In the genomic region with DNA sequence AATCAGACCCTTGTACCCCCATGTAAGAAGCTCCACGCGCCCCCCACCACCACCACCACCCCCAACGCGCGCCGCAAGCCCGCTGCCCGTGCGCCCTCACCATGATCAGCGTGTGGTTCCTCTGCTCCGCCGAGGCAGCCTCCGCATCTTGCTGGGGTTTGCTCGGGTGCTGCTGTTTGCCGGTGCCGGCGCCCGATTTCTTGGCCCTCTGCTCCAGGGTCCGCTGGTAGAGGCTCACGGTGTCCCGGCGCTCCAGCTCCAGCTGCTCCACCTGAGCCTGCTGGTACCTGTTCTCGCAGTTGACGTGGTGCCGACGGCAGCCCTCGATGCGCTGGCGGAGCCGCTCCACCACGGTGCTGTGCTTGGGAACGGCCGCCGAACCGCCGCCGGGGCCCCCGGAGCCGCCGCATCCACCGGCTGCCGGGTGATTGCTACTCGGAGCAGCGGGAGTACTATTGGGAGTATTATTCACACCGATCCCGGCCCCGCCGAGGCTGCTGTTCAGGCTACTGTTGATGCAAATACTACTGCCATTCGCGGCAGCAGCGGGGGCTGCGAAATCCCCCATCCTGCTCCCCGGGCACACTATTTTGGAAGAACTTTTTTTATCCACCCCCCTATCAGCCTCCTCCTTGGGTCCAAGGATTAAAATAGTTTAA, we compare ENCODE assay signal across 8 cellular contexts. TPM values are rescaled to one million over a fixed set of nuclear protein-coding genes. Genes with fewer than 3 reads are reported as not detected.
DNase-seq lines count a peak whose midpoint lies in the region; ATAC-seq and TF ChIP-seq lines count a peak whose summit lies in the region.

No MANE protein-coding gene starts in this region.

- peak overlapping the region; percentile 90 for H3K4me3 Mint-ChIP-seq in GM23338
- peak overlapping the region; percentile 94 to 96 (median 95) for H3K4me3 Mint-ChIP-seq in T-cell

- H3K27ac ChIP-seq in A673 (ENCODE audit: low read depth, low read length, poor library complexity, severe bottlenecking) (peak overlapping the region; percentile 66), GM23338 (ENCODE audit: low read depth) (no peak overlapping the region)

- H3K27me3 Mint-ChIP-seq in GM23338 (ENCODE audit: insufficient read depth, low read depth, poor library complexity), result peaks cover 27% of the 10 kb centered on the region
- no peaks in the 10 kb centered on the region for H3K27me3 Mint-ChIP-seq in T-cell

- H3K36me3 Mint-ChIP-seq in GM23338 (ENCODE audit: low read depth) (no peaks in the 10 kb centered on the region; the same call in 2 of the 3 replicates), T-cell (no peaks in the 10 kb centered on the region)

- peak; percentile 68 for DNase-seq in A673 (ENCODE audit: low spot score)
- peak; percentile 60 for DNase-seq in GM23338 (ENCODE audit: low spot score)
- peak in 32 of 34 experiments; percentile 10 to 57 (median 30) for DNase-seq in T-cell
- DNase-seq in astrocyte of the hippocampus (ENCODE audit: low read depth, low spot score), result peak; percentile 74
- DNase-seq in hippocampal formation (lab: John Stamatoyannopoulos, UW), result peak; percentile 48 to 59
- peak; percentile 49 for DNase-seq in putamen (ENCODE audit: low spot score)

- CTCF ChIA-PET in A673 (lab: Charles Lee) (no interaction called here), T-cell (lab: Charles Lee) (interaction anchor here (0.7 to 1.6 kb wide), 6 partner anchors 30 to 138 kb away, joined by 3 to 5 read pairs (median 4); no protein-coding TSS in a partner anchor)

- H3K36me3 ChIP-seq in A673 (ENCODE audit: insufficient read depth, low read length, poor library complexity, severe bottlenecking) (no peaks in the 10 kb centered on the region), GM23338 (ENCODE audit: insufficient read depth) (no peaks in the 10 kb centered on the region)

- intact Hi-C loops in A673 (cut with micrococcal nuclease; ENCODE audit: unreplicated experiment), result loop anchor here (1.0 to 5.0 kb wide), 4 partner anchors 56 to 418 kb away; no protein-coding TSS in a partner anchor

- H3K4me3 ChIP-seq in A673 (ENCODE audit: low read depth, low read length, poor library complexity, severe bottlenecking) (peak overlapping the region; percentile 64), GM23338 (peak overlapping the region; percentile 97)

- H3K27me3 ChIP-seq in A673 (replicated peaks; ENCODE audit: insufficient read depth, low read depth, low read length, poor library complexity), result no peaks in the 10 kb centered on the region
- peaks cover 12% of the 10 kb centered on the region for H3K27me3 ChIP-seq in GM23338 (ENCODE audit: insufficient read depth)

- no TSS peak for BruUV-seq in A673 (replicated peaks; lab: Mats Ljungman, UMichigan)

- peak; percentile 5 for ATAC-seq in GM23338
- no peak for ATAC-seq in T-cell (replicated peaks in 1 of 4)
- no peak for ATAC-seq in GM21526 (IDR thresholded peaks at IDR 0.05; ENCODE audit: low FRiP score, unreplicated experiment)
- no peak for ATAC-seq in GM21367 (IDR thresholded peaks at IDR 0.05; ENCODE audit: unreplicated experiment)

- POLR2A ChIA-PET in A673 (lab: Charles Lee; ENCODE audit: low non-redundant PET), result no interaction called here
- POLR2A ChIA-PET in T-cell (lab: Charles Lee), result interaction anchor here (0.5 to 1.1 kb wide), 4 partner anchors 30 to 103 kb away, joined by 3 to 6 read pairs (median 4); no protein-coding TSS in a partner anchor

- H3K4me1 ChIP-seq in A673 (ENCODE audit: insufficient read depth, low read length, poor library complexity, severe bottlenecking), result peaks cover 6% of the 10 kb centered on the region
- H3K4me1 ChIP-seq in GM23338 (ENCODE audit: insufficient read depth), result peaks cover 15% of the 10 kb centered on the region

- H4K20me1 ChIP-seq in GM23338 (replicated peaks; ENCODE audit: insufficient read depth), result no peaks in the 10 kb centered on the region

- no peaks in the 10 kb centered on the region for H3K9me3 Mint-ChIP-seq in GM23338
- no peaks in the 10 kb centered on the region for H3K9me3 Mint-ChIP-seq in T-cell

- peaks cover 4% of the 10 kb centered on the region for H3F3A ChIP-seq in GM23338 (replicated peaks; ENCODE audit: low read depth)

- H3K79me2 ChIP-seq in GM23338 (replicated peaks; ENCODE audit: insufficient read depth), result 0 out of 2 replicates have a peak, but pooled peaks cover 7% of the 10 kb centered on the region

- H3K4me1 Mint-ChIP-seq in GM23338 (peaks cover 23% of the 10 kb centered on the region), T-cell (peaks cover 37 to 45% (median 37%) of the 10 kb centered on the region in 3 donors)

- no peak overlapping the region for H3K27ac Mint-ChIP-seq in GM23338
- peak overlapping the region; percentile 83 to 90 for H3K27ac Mint-ChIP-seq in T-cell

- H2AFZ ChIP-seq in GM23338, result peak overlapping the region; percentile 85

- H3K9me3 ChIP-seq in A673 (ENCODE audit: low read depth, low read length, poor library complexity, severe bottlenecking), result no peaks in the 10 kb centered on the region

- H3K9me2 ChIP-seq in GM23338 (ENCODE audit: insufficient read depth), result no peaks in the 10 kb centered on the region

- TF ChIP-seq CTCF in A673 (conservative IDR thresholded peaks at IDR 0.05; ENCODE audit: low read depth, low read length), result no peak
- TF ChIP-seq CTCF in GM23338 (conservative IDR thresholded peaks at IDR 0.05; ENCODE audit: low read depth in 2 of 2), result no peak

- H3K4me2 ChIP-seq in GM23338, result peak overlapping the region; percentile 99

TF ChIP-seq in GM23338, 12 proteins besides CTCF, POLR2A, EP300 and RAD21 (continues in another document):
- TF ChIP-seq EZH2phosphoT487 (IDR thresholded peaks at IDR 0.05; ENCODE audit: unreplicated experiment) (no peak), POLR2AphosphoS5 (IDR thresholded peaks at IDR 0.05; ENCODE audit: low read depth) (no peak), ZNF114 (CRISPR knock-in tag; IDR thresholded peaks at IDR 0.05) (no peak), EZH2 (IDR thresholded peaks at IDR 0.05; ENCODE audit: low read depth, unreplicated experiment) (no peak)
- TF ChIP-seq, protein P1, sequence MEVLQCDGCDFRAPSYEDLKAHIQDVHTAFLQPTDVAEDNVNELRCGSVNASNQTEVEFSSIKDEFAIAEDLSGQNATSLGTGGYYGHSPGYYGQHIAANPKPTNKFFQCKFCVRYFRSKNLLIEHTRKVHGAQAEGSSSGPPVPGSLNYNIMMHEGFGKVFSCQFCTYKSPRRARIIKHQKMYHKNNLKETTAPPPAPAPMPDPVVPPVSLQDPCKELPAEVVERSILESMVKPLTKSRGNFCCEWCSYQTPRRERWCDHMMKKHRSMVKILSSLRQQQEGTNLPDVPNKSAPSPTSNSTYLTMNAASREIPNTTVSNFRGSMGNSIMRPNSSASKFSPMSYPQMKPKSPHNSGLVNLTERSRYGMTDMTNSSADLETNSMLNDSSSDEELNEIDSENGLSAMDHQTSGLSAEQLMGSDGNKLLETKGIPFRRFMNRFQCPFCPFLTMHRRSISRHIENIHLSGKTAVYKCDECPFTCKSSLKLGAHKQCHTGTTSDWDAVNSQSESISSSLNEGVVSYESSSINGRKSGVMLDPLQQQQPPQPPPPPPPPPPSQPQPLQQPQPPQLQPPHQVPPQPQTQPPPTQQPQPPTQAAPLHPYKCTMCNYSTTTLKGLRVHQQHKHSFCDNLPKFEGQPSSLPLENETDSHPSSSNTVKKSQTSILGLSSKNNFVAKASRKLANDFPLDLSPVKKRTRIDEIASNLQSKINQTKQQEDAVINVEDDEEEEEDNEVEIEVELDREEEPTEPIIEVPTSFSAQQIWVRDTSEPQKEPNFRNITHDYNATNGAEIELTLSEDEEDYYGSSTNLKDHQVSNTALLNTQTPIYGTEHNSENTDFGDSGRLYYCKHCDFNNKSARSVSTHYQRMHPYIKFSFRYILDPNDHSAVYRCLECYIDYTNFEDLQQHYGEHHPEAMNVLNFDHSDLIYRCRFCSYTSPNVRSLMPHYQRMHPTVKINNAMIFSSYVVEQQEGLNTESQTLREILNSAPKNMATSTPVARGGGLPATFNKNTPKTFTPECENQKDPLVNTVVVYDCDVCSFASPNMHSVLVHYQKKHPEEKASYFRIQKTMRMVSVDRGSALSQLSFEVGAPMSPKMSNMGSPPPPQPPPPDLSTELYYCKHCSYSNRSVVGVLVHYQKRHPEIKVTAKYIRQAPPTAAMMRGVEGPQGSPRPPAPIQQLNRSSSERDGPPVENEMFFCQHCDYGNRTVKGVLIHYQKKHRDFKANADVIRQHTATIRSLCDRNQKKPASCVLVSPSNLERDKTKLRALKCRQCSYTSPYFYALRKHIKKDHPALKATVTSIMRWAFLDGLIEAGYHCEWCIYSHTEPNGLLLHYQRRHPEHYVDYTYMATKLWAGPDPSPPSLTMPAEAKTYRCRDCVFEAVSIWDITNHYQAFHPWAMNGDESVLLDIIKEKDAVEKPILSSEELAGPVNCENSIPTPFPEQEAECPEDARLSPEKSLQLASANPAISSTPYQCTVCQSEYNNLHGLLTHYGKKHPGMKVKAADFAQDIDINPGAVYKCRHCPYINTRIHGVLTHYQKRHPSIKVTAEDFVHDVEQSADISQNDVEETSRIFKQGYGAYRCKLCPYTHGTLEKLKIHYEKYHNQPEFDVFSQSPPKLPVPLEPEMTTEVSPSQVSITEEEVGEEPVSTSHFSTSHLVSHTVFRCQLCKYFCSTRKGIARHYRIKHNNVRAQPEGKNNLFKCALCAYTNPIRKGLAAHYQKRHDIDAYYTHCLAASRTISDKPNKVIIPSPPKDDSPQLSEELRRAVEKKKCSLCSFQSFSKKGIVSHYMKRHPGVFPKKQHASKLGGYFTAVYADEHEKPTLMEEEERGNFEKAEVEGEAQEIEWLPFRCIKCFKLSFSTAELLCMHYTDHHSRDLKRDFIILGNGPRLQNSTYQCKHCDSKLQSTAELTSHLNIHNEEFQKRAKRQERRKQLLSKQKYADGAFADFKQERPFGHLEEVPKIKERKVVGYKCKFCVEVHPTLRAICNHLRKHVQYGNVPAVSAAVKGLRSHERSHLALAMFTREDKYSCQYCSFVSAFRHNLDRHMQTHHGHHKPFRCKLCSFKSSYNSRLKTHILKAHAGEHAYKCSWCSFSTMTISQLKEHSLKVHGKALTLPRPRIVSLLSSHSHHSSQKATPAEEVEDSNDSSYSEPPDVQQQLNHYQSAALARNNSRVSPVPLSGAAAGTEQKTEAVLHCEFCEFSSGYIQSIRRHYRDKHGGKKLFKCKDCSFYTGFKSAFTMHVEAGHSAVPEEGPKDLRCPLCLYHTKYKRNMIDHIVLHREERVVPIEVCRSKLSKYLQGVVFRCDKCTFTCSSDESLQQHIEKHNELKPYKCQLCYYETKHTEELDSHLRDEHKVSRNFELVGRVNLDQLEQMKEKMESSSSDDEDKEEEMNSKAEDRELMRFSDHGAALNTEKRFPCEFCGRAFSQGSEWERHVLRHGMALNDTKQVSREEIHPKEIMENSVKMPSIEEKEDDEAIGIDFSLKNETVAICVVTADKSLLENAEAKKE (CRISPR knock-in tag; IDR thresholded peaks at IDR 0.05), result no peak

RNA-seq across cellular contexts. Expression of a gene that starts 1.1 kb away (rescaled TPM):
- total RNA-seq in A673 (2021), result 3.7 and 4.3 TPM in 2 replicates
- 3.7 and 6.5 TPM in 2 replicates for total RNA-seq in GM23338 (2014; rRNA removed; shearing (Covaris generic))
- polyA plus RNA-seq in GM23338 (2016; fragmentation: Nextera tagmentation; extraction: Ambion mirVana), result 1.3 and 1.7 TPM in 2 replicates
- 1 to 10 TPM; 2.0 to 3.4 (median 2.7) TPM for total RNA-seq in T-cell
